ENCODE assay signal across 1 cellular context in genomic region chr2:121524650-121525425, GRCh38.
TF ChIP-seq lines count a peak whose summit lies in the region.

No MANE protein-coding gene starts in this region.

TF ChIP-seq in K562, 482 proteins besides CTCF, POLR2A, EP300 and RAD21 (continued from another document):
- TF ChIP-seq CREB3L1 (IDR thresholded peaks at IDR 0.05; ENCODE audit: borderline replicate concordance, low read depth), result peak; percentile 29; the same call in 1 of the 2 replicates
- TF ChIP-seq ZNF830 (CRISPR knock-in tag; IDR thresholded peaks at IDR 0.05), result no peak
- TF ChIP-seq, protein P1, sequence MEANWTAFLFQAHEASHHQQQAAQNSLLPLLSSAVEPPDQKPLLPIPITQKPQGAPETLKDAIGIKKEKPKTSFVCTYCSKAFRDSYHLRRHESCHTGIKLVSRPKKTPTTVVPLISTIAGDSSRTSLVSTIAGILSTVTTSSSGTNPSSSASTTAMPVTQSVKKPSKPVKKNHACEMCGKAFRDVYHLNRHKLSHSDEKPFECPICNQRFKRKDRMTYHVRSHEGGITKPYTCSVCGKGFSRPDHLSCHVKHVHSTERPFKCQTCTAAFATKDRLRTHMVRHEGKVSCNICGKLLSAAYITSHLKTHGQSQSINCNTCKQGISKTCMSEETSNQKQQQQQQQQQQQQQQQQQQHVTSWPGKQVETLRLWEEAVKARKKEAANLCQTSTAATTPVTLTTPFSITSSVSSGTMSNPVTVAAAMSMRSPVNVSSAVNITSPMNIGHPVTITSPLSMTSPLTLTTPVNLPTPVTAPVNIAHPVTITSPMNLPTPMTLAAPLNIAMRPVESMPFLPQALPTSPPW (CRISPR knock-in tag; IDR thresholded peaks at IDR 0.05), result peak; percentile 76
- TF ChIP-seq MAX (CRISPR knock-in tag; IDR thresholded peaks at IDR 0.05), result peak; percentile 82
- TF ChIP-seq ELF4 (CRISPR knock-in tag; IDR thresholded peaks at IDR 0.05), result 0 out of 2 replicates have a peak, but pooled peaks have one; percentile 6
- peak; percentile 35; the same call in 1 of the 2 replicates for TF ChIP-seq HMBOX1 (IDR thresholded peaks at IDR 0.05)
- peak; percentile 23; the same call in 1 of the 2 replicates for TF ChIP-seq EHMT2 (IDR thresholded peaks at IDR 0.05)
- peak; percentile 68 for TF ChIP-seq CBFA2T3 (IDR thresholded peaks at IDR 0.05)
- TF ChIP-seq DPF2 (IDR thresholded peaks at IDR 0.05), result peak; percentile 79
- TF ChIP-seq ZNF197 (CRISPR knock-in tag; IDR thresholded peaks at IDR 0.05; ENCODE audit: low read depth), result no peak
- no peak for TF ChIP-seq HMG20B (CRISPR knock-in tag; IDR thresholded peaks at IDR 0.05)
- 0 out of 2 replicates have a peak, but pooled peaks have one; percentile 33 for TF ChIP-seq CREM (IDR thresholded peaks at IDR 0.05; ENCODE audit: low read depth)
- peak; percentile 73 to 84 for TF ChIP-seq MAZ (CRISPR knock-in tag; conservative IDR thresholded peaks at IDR 0.05 in 1 of 2, IDR thresholded peaks at IDR 0.05 in 1 of 2)
- peak; percentile 30 for TF ChIP-seq TEAD4 (IDR thresholded peaks at IDR 0.05; ENCODE audit: low read length)
- no peak for TF ChIP-seq TEAD4 (CRISPR knock-in tag; IDR thresholded peaks at IDR 0.05; ENCODE audit: borderline replicate concordance)
- 0 out of 4 replicates have a peak, but pooled peaks of 1 of the 2 experiments have one; percentile 34 for TF ChIP-seq TBL1XR1 (IDR thresholded peaks at IDR 0.05; ENCODE audit: low read length in 2 of 2)
- no peak for TF ChIP-seq HMG20A (CRISPR knock-in tag; conservative IDR thresholded peaks at IDR 0.05)
- peak; percentile 40; the same call in 1 of the 2 replicates for TF ChIP-seq NFIC (IDR thresholded peaks at IDR 0.05)
